In genomic region chrX:118062048-118062789, GRCh38 we compare ENCODE assay signal across 16 cellular contexts. TPM values are rescaled to one million over a fixed set of nuclear protein-coding genes. Genes with fewer than 3 reads are reported as not detected.
DNase-seq lines count a peak whose midpoint lies in the region; ATAC-seq lines count a peak whose summit lies in the region.
"Had no signal": no experiment of that assay in that cellular context is flagged by ENCODE, and none has a peak within 500 bp of the region (broad histone marks: within the 10 kb centered on the region; RNA-seq: fewer than 3 reads in every experiment).

No MANE protein-coding gene starts in this region.

- ATAC-seq in GM19043 (IDR thresholded peaks at IDR 0.05; ENCODE audit: low read depth, unreplicated experiment) (peak; percentile 11), HG02798 (IDR thresholded peaks at IDR 0.05; ENCODE audit: poor library complexity, unreplicated experiment) (peak; percentile 37), HG03439 (IDR thresholded peaks at IDR 0.05; ENCODE audit: unreplicated experiment) (peak; percentile 40), Right ventricle myocardium inferior (no peak), HG02588 (IDR thresholded peaks at IDR 0.05; ENCODE audit: unreplicated experiment) (no peak)
- ATAC-seq: A549; activated naive CD8-positive, alpha-beta T cell treated with anti-CD3 and anti-CD28 coated beads, Interleukin-2, amount 50 U/mL, for 24 hours; upper lobe of right lung had no signal

- DNase-seq in CD1c-positive myeloid dendritic cell (ENCODE audit: extremely low spot score) (peak; percentile 23), NCI-H2081 (lab: John Stamatoyannopoulos, UW) (no peak), dermis blood vessel endothelial cell (no peak), Right ventricle myocardium inferior (ENCODE audit: missing footprints) (no peak)
- DNase-seq: activated CD8-positive, alpha-beta memory T cell treated with anti-CD3 and anti-CD28 coated beads, Interleukin-2, amount 50 U/mL, for 4 hours; activated naive CD8-positive, alpha-beta T cell treated with anti-CD3 and anti-CD28 coated beads, Interleukin-2, amount 50 U/mL, for 24 hours; colonic mucosa; esophagus squamous epithelium; NCI-H526; SJCRH30; upper lobe of right lung had no signal

- intact Hi-C loops in Right ventricle myocardium inferior (cut with DNase I), result no loop called here

RNA-seq across cellular contexts. Expression of gene KLHL13, which starts 54.4 kb away (rescaled TPM):
- total RNA-seq in dermis blood vessel endothelial cell (1.2 and 10.4 TPM in 2 replicates), Right ventricle myocardium inferior (6.0 TPM)

Comparison
In these comparisons a context has a peak if more than half of its experiments do, and no peak if none do; other contexts are left out.
1. ATAC-seq: peak in GM19043 (single experiment), HG02798 (single experiment) and HG03439 (single experiment); none in Right ventricle myocardium inferior (single experiment) and HG02588 (single experiment).